ENCODE assay signal across 1 cellular context in the genomic region with DNA sequence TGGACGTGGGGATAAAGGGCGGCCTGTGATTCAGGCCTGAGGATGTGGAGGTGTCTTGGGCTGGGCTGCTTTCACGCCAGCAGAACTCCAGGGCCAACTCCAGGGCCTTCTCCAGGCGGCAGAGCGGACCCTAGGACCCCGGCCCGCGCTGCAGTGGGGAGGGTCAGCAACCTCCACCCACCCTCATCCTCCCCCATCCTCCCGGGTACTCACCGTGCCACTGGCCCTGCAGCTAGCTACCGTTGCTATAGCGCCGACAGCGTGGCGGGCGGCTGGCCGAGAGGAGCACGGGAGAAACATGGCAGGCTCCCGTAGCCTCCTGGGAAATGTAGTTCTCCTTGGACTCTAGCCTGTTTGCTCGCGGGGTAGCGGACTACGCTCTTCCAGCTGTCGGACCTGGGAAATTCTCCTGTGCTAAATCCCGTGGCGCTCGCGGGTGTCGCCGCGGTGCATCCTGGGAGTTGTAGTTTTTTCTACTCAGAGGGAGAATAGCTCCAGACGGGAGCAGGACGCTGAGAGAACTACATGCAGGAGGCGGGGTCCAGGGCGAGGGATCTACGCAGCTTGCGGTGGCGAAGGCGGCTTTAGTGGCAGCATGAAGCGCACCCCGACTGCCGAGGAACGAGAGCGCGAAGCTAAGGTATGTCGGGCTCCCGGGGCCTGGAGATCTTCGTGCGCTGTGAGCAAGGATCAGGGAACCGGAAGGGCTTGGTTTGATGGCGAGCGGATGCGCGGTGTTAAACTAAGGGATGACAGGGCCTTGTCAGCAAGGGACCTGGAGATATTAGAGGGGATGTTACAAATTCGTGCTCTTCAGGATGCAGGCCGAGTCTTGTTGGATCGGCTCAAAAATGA.
TF ChIP-seq lines count a peak whose summit lies in the region.

TSS of gene FTO (plus strand) at position 567 of the 855 bp plus-strand sequence.
TSS of gene RPGRIP1L (minus strand) at position 270 of the 855 bp plus-strand sequence. CDS start 3,136 bp downstream, outside the sequence.

TF ChIP-seq in HepG2, 621 proteins besides CTCF, POLR2A, EP300 and RAD21 (continues in another document):
- TF ChIP-seq ZNF251 (CRISPR knock-in tag; IDR thresholded peaks at IDR 0.05) (no peak), NFE2L2 (IDR thresholded peaks at IDR 0.05; ENCODE audit: low read length) (0 out of 2 replicates have a peak, but pooled peaks have one; percentile 11), GABPA (IDR thresholded peaks at IDR 0.05; ENCODE audit: low read depth, low read length) (no peak), GABPA (CRISPR knock-in tag; IDR thresholded peaks at IDR 0.05; ENCODE audit: low read depth) (peak; percentile 86), GABPB1 (CRISPR knock-in tag; IDR thresholded peaks at IDR 0.05) (peak; percentile 91), KDM1A (CRISPR knock-in tag; IDR thresholded peaks at IDR 0.05) (peak; percentile 4; the same call in 1 of the 2 replicates), NFE2 (CRISPR knock-in tag; IDR thresholded peaks at IDR 0.05) (no peak), ZNF12 (CRISPR knock-in tag; IDR thresholded peaks at IDR 0.05) (no peak; the same call in 1 of the 2 replicates), ZNF543 (CRISPR knock-in tag; IDR thresholded peaks at IDR 0.05) (peak; percentile 46; the same call in 1 of the 2 replicates), ZNF280D (CRISPR knock-in tag; IDR thresholded peaks at IDR 0.05) (no peak), MBNL3 (CRISPR knock-in tag; conservative IDR thresholded peaks at IDR 0.05) (no peak), ZSCAN25 (CRISPR knock-in tag; IDR thresholded peaks at IDR 0.05) (no peak), AGO1 (IDR thresholded peaks at IDR 0.05; ENCODE audit: low read depth, low read length, poor library complexity, severe bottlenecking) (peak; percentile 98), ZNF263 (CRISPR knock-in tag; IDR thresholded peaks at IDR 0.05) (peak; percentile 9; the same call in 1 of the 2 replicates), ZNF512 (CRISPR knock-in tag; IDR thresholded peaks at IDR 0.05) (no peak), ZNF274 (CRISPR knock-in tag; IDR thresholded peaks at IDR 0.05) (no peak), ZNF616 (CRISPR knock-in tag; IDR thresholded peaks at IDR 0.05; ENCODE audit: low read depth) (0 out of 2 replicates have a peak, but pooled peaks have one; percentile 27), KLF11 (CRISPR knock-in tag; IDR thresholded peaks at IDR 0.05) (no peak), MBD4 (IDR thresholded peaks at IDR 0.05; ENCODE audit: borderline replicate concordance, low read length) (no peak), GFI1 (CRISPR knock-in tag; IDR thresholded peaks at IDR 0.05; ENCODE audit: borderline replicate concordance) (0 out of 2 replicates have a peak, but pooled peaks have one; percentile 48), KDM5A (IDR thresholded peaks at IDR 0.05; ENCODE audit: borderline replicate concordance, low read length) (no peak), SNAPC5 (CRISPR knock-in tag; IDR thresholded peaks at IDR 0.05; ENCODE audit: borderline replicate concordance) (0 out of 2 replicates have a peak, but pooled peaks have one; percentile 9), LCORL (IDR thresholded peaks at IDR 0.05) (no peak), LCORL (CRISPR knock-in tag; IDR thresholded peaks at IDR 0.05) (peak; percentile 84; the same call in 1 of the 2 replicates), RCOR2 (CRISPR knock-in tag; IDR thresholded peaks at IDR 0.05) (peak; percentile 19; the same call in 1 of the 2 replicates), POLR2AphosphoS2 (IDR thresholded peaks at IDR 0.05; ENCODE audit: low read depth, low read length) (no peak), ZNF276 (CRISPR knock-in tag; IDR thresholded peaks at IDR 0.05; ENCODE audit: low read depth) (no peak)
- TF ChIP-seq, protein P1, sequence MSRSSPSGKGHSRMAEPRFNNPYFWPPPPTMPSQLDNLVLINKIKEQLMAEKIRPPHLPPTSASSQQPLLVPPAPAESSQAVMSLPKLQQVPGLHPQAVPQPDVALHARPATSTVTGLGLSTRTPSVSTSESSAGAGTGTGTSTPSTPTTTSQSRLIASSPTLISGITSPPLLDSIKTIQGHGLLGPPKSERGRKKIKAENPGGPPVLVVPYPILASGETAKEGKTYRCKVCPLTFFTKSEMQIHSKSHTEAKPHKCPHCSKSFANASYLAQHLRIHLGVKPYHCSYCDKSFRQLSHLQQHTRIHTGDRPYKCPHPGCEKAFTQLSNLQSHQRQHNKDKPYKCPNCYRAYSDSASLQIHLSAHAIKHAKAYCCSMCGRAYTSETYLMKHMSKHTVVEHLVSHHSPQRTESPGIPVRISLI (CRISPR knock-in tag; IDR thresholded peaks at IDR 0.05; ENCODE audit: borderline replicate concordance): peak; percentile 34; the same call in 1 of the 2 replicates
- TF ChIP-seq, protein P2, sequence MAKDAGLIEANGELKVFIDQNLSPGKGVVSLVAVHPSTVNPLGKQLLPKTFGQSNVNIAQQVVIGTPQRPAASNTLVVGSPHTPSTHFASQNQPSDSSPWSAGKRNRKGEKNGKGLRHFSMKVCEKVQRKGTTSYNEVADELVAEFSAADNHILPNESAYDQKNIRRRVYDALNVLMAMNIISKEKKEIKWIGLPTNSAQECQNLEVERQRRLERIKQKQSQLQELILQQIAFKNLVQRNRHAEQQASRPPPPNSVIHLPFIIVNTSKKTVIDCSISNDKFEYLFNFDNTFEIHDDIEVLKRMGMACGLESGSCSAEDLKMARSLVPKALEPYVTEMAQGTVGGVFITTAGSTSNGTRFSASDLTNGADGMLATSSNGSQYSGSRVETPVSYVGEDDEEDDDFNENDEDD (CRISPR knock-in tag; IDR thresholded peaks at IDR 0.05; ENCODE audit: borderline replicate concordance): peak; percentile 93
- TF ChIP-seq, protein P3, sequence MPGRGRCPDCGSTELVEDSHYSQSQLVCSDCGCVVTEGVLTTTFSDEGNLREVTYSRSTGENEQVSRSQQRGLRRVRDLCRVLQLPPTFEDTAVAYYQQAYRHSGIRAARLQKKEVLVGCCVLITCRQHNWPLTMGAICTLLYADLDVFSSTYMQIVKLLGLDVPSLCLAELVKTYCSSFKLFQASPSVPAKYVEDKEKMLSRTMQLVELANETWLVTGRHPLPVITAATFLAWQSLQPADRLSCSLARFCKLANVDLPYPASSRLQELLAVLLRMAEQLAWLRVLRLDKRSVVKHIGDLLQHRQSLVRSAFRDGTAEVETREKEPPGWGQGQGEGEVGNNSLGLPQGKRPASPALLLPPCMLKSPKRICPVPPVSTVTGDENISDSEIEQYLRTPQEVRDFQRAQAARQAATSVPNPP (CRISPR knock-in tag; IDR thresholded peaks at IDR 0.05): peak; percentile 80; the same call in 1 of the 2 replicates
- TF ChIP-seq, protein P4, sequence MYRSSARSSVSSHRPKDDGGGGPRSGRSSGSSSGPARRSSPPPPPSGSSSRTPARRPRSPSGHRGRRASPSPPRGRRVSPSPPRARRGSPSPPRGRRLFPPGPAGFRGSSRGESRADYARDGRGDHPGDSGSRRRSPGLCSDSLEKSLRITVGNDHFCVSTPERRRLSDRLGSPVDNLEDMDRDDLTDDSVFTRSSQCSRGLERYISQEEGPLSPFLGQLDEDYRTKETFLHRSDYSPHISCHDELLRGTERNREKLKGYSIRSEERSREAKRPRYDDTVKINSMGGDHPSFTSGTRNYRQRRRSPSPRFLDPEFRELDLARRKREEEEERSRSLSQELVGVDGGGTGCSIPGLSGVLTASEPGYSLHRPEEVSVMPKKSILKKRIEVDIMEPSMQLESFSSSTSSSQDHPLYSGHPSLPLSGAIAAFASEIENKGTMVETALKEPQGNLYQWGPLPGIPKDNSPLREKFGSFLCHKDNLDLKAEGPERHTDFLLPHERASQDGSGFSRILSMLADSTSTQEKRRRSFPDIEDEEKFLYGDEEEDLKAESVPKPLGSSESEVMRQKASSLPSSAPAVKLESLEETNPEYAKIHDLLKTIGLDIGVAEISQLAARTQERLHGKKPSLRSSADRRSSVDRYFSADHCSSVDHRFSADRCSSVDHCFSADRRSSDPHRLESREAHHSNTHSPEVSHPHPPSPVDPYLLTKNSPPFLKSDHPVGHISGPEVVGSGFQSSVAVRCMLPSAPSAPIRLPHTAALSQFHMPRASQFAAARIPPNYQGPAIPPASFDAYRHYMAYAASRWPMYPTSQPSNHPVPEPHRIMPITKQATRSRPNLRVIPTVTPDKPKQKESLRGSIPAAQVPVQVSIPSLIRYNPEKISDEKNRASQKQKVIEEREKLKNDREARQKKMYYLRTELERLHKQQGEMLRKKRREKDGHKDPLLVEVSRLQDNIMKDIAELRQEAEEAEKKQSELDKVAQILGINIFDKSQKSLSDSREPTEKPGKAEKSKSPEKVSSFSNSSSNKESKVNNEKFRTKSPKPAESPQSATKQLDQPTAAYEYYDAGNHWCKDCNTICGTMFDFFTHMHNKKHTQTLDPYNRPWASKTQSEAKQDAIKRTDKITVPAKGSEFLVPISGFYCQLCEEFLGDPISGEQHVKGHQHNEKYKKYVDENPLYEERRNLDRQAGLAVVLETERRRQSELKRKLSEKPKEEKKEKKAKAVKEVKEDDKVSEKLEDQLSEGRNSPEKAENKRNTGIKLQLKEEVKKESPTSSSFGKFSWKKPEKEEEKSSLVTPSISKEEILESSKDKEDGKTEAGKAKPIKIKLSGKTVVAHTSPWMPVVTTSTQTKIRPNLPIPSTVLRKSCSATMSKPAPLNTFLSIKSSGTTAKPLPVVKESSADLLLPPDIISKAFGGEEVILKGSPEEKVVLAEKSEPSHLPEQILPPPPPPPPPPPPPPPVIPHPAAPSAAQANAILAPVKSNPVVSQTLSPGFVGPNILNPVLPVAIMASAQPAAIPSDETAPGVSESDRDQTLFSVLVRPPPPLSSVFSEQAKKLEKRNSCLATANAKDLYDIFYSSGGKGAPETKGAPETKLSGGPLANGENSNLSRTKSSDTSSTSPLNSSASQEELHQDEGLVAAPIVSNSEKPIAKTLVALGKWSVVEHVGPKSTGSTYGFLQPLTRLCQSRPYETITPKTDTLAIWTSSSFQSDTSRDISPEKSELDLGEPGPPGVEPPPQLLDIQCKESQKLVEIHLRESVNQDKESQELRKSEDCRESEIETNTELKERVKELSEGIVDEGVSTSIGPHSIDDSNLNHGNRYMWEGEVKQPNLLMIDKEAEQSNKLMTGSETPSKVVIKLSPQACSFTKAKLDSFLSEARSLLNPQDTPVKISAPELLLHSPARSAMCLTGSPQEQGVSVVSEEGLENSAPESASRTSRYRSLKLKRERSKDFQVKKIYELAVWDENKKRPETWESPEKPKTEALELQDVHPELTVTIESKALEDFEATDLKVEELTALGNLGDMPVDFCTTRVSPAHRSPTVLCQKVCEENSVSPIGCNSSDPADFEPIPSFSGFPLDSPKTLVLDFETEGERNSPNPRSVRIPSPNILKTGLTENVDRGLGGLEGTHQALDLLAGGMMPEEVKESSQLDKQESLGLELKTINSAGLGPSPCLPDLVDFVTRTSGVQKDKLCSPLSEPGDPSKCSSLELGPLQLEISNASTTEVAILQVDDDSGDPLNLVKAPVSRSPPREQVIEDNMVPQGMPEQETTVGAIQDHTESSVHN (CRISPR knock-in tag; IDR thresholded peaks at IDR 0.05): peak; percentile 95
- TF ChIP-seq, protein P5, sequence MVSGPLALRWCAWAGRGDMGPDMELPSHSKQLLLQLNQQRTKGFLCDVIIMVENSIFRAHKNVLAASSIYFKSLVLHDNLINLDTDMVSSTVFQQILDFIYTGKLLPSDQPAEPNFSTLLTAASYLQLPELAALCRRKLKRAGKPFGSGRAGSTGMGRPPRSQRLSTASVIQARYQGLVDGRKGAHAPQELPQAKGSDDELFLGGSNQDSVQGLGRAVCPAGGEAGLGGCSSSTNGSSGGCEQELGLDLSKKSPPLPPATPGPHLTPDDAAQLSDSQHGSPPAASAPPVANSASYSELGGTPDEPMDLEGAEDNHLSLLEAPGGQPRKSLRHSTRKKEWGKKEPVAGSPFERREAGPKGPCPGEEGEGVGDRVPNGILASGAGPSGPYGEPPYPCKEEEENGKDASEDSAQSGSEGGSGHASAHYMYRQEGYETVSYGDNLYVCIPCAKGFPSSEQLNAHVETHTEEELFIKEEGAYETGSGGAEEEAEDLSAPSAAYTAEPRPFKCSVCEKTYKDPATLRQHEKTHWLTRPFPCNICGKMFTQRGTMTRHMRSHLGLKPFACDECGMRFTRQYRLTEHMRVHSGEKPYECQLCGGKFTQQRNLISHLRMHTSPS (CRISPR knock-in tag; IDR thresholded peaks at IDR 0.05; ENCODE audit: low read depth): no peak
